8 cellular contexts compared by ENCODE assay signal in genomic region chr11:73307323-73308002, GRCh38. TPM values are rescaled to one million over a fixed set of nuclear protein-coding genes. Genes with fewer than 3 reads are reported as not detected.
A peak's percentile ranks its signal among the peaks of the same experiment; 100 is the strongest.
DNase-seq lines count a peak whose midpoint lies in the region; ATAC-seq and TF ChIP-seq lines count a peak whose summit lies in the region.

No MANE protein-coding gene starts in this region.

- peak; percentile 63 for ATAC-seq in GM18517 (IDR thresholded peaks at IDR 0.05; ENCODE audit: unreplicated experiment)
- peak; percentile 51 for ATAC-seq in HG03097 (IDR thresholded peaks at IDR 0.05; ENCODE audit: low FRiP score, unreplicated experiment)

- no peaks in the 10 kb centered on the region for H3K36me3 ChIP-seq in spleen

- H3K4me3 ChIP-seq in WI38 (ENCODE audit: low read depth, low read length) (peak overlapping the region; percentile 84), cardiac fibroblast (replicated peaks in 1 of 2; ENCODE audit: low read depth in 2 of 2, low read length in 2 of 2) (peak overlapping the region; percentile 64 to 67), spleen (peak overlapping the region; percentile 62 to 86 (median 76))

- WGBS in spleen, 5 donors = 0 to 1% (median 1%) methylated on average over 50 to 56 of the region's 56 CpGs

- H3K27ac ChIP-seq in 22Rv1 (peak overlapping the region; percentile 89), spleen (peak overlapping the region; percentile 57 to 89 (median 85))

- TF ChIP-seq CTCF in 22Rv1 (IDR thresholded peaks at IDR 0.05) (peak; percentile 87), WI38 (IDR thresholded peaks at IDR 0.05; ENCODE audit: low read depth, low read length) (peak; percentile 70), cardiac fibroblast (IDR thresholded peaks at IDR 0.05; ENCODE audit: low read depth, low read length) (peak; percentile 80), spleen (IDR thresholded peaks at IDR 0.05 in 8 of 11, conservative IDR thresholded peaks at IDR 0.05 in 3 of 11) (peak; percentile 78 to 93 (median 85))

- no peaks in the 10 kb centered on the region for H3K9me3 ChIP-seq in spleen

- no peak for TF ChIP-seq POLR2A in spleen (IDR thresholded peaks at IDR 0.05)

- peaks cover 0 to 49% (median 14%) of the 10 kb centered on the region in 7 donors for H3K27me3 ChIP-seq in spleen (replicated peaks in 1 of 7)

- H3K4me1 ChIP-seq in spleen = peaks cover 9 to 64% (median 38%) of the 10 kb centered on the region in 6 donors

- DNase-seq in NCI-H2171 treated with DMSO at 0.1 percent for 48 hours (lab: John Stamatoyannopoulos, UW) (peak; percentile 97), cardiac fibroblast (ENCODE audit: low read depth in 2 of 2) (peak; percentile 99), inferior parietal cortex (ENCODE audit: extremely low spot score) (peak; percentile 93), spleen (peak; percentile 97)

- intact Hi-C loops in spleen (cut with DNase I; ENCODE audit: low total_unique reads) = loop anchor here (2.0 kb wide), 1 partner anchor 27 kb away; no protein-coding TSS in a partner anchor

RNA-seq across cellular contexts. Expression of gene ARHGEF17, which starts 0.6 kb away (rescaled TPM):
- total RNA-seq in spleen = 10 to 100 TPM; 21.5 to 48.5 (median 41.6) TPM
- polyA plus RNA-seq in spleen = 10 to 100 TPM in 1 of 3 donors, 1 to 10 TPM in 2; 5.1 to 17.0 (median 6.3) TPM

RNA-seq across cellular contexts. Expression of gene P2RY6, which starts 35.3 kb away (rescaled TPM):
- total RNA-seq in spleen = 100 to 1,000 TPM in 1 of 7 donors, 10 to 100 TPM in 6; 41.1 to 109 (median 63.9) TPM
- 10 to 100 TPM in 2 of 3 donors, 1 to 10 TPM in 1; 8.2 to 25.2 (median 10.6) TPM for polyA plus RNA-seq in spleen

Comparison
In these comparisons a context has a peak if more than half of its experiments do, and no peak if none do; other contexts are left out.
1. Peak in every context shown above with its lines: DNase-seq, ATAC-seq, H3K4me3 ChIP-seq and H3K27ac ChIP-seq.